In the genomic region with DNA sequence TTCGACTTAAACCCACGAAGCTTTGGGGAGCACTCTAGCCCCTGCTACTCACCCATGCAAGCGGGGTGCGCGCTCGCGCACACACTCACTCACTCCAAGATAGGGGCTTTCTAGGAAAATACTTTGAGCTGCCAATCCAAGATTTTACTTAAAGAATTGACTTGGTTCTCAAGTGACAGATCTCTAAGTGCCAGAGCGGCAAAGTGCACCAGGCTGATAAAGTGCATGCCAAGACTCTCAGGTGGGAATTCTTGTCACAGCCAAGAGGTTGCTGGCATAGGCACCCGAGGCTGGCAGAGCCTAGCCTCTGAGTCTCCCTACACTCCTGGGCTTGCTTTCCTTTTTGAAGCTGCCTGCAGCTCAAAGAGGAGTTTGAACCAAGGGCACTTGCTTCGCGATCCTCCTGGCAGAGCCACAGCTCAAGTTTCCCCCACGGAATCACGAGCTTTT, we compare ENCODE assay signal across 8 cellular contexts. TPM values are rescaled to one million over a fixed set of nuclear protein-coding genes. Genes with fewer than 3 reads are reported as not detected.
DNase-seq lines count a peak whose midpoint lies in the region; ATAC-seq and TF ChIP-seq lines count a peak whose summit lies in the region.

No MANE protein-coding gene starts in this region.

- H3K4me3 ChIP-seq in GM06990 (replicated peaks; ENCODE audit: low read depth, low read length) (peak overlapping the region; percentile 75), SJSA1 (peak overlapping the region; percentile 55), esophagus squamous epithelium (peak overlapping the region; percentile 61 to 84 (median 78))

- WGBS in esophagus squamous epithelium, 2 donors, result 58 to 78% methylated on average over 8 of the region's 13 CpGs

- TF ChIP-seq CTCF in GM06990 (IDR thresholded peaks at IDR 0.05; ENCODE audit: insufficient read depth, low read length, poor library complexity, severe bottlenecking), result no peak
- no peak for TF ChIP-seq CTCF in esophagus squamous epithelium (IDR thresholded peaks at IDR 0.05)
- TF ChIP-seq CTCF in osteocyte (IDR thresholded peaks at IDR 0.05), result no peak

- intact Hi-C loops in esophagus squamous epithelium (cut with DNase I), result loop anchor here (10.0 kb wide), 1 partner anchor 318 kb away; no protein-coding TSS in a partner anchor

- no peaks in the 10 kb centered on the region for H3K9me3 Mint-ChIP-seq in osteocyte (ENCODE audit: unreplicated experiment)

- peak overlapping the region; percentile 99 for H3K4me3 Mint-ChIP-seq in osteocyte (ENCODE audit: unreplicated experiment)

- H3K4me1 ChIP-seq in SJSA1 (replicated peaks) (peaks cover 46% of the 10 kb centered on the region), esophagus squamous epithelium (peaks cover 11 to 53% (median 24%) of the 10 kb centered on the region in 3 donors)

- ATAC-seq in HG03108 (IDR thresholded peaks at IDR 0.05; ENCODE audit: unreplicated experiment), result no peak

- no peaks in the 10 kb centered on the region for H3K27me3 Mint-ChIP-seq in osteocyte (ENCODE audit: unreplicated experiment)

- H3K27ac ChIP-seq in SJSA1 (peak overlapping the region; percentile 69), esophagus squamous epithelium (peak overlapping the region; percentile 86 to 96 (median 92))

- no peaks in the 10 kb centered on the region for H3K9me3 ChIP-seq in SJSA1 (replicated peaks)
- H3K9me3 ChIP-seq in esophagus squamous epithelium, result no peaks in the 10 kb centered on the region

- H3K36me3 ChIP-seq in GM06990 (ENCODE audit: control insufficient read depth, insufficient read depth, low read length) (no peaks in the 10 kb centered on the region), SJSA1 (0 out of 2 replicates have a peak, but pooled peaks cover 3% of the 10 kb centered on the region), esophagus squamous epithelium (no peaks in the 10 kb centered on the region)

- TF ChIP-seq POLR2A in esophagus squamous epithelium (IDR thresholded peaks at IDR 0.05), result no peak

- H3K27ac Mint-ChIP-seq in osteocyte (ENCODE audit: unreplicated experiment), result peak overlapping the region; percentile 100

- DNase-seq in GM06990 (ENCODE audit: extremely low read depth, insufficient read length) (no peak), SJSA1 (ENCODE audit: low read depth in 1 of 2, low spot score in 2 of 2) (peak in 1 of 2 experiments; percentile 48), esophagus squamous epithelium (lab: John Stamatoyannopoulos, UW) (no peak), osteocyte (ENCODE audit: extremely low spot score, unreplicated experiment) (no peak), AG08396 (ENCODE audit: low spot score) (no peak), NCI-H2227 treated with DMSO at 0.1 percent for 48 hours (lab: John Stamatoyannopoulos, UW) (no peak), globus pallidus (ENCODE audit: low spot score) (no peak)

- peaks cover 26% of the 10 kb centered on the region for H3K36me3 Mint-ChIP-seq in osteocyte (ENCODE audit: unreplicated experiment)

- peaks cover 8% of the 10 kb centered on the region for H3K27me3 ChIP-seq in GM06990 (replicated peaks; ENCODE audit: control insufficient read depth, insufficient read depth, low read length)
- no peaks in the 10 kb centered on the region for H3K27me3 ChIP-seq in SJSA1 (replicated peaks)
- H3K27me3 ChIP-seq in esophagus squamous epithelium, result peaks cover 0 to 14% (median 0%) of the 10 kb centered on the region in 4 donors

- H3K4me1 Mint-ChIP-seq in osteocyte (ENCODE audit: unreplicated experiment), result peaks cover 31% of the 10 kb centered on the region

RNA-seq across cellular contexts. Expression of a gene that starts 2.6 kb away (rescaled TPM):
- 6.2 and 9.2 TPM in 2 replicates for total RNA-seq in SJSA1 (2014; rRNA removed; shearing (Covaris generic))
- 10 to 100 TPM; 14.3 to 69.6 (median 57.7) TPM for total RNA-seq in esophagus squamous epithelium
- 239 and 244 TPM in 2 replicates for total RNA-seq in osteocyte

RNA-seq across cellular contexts. Expression of a gene that starts 8.3 kb away (rescaled TPM):
- 19.9 and 29.7 TPM in 2 replicates for total RNA-seq in SJSA1 (2014; rRNA removed; shearing (Covaris generic))
- 10 to 100 TPM; 20.6 to 48.6 (median 26.0) TPM for total RNA-seq in esophagus squamous epithelium
- total RNA-seq in osteocyte, result 65.2 and 80.0 TPM in 2 replicates
